Comparison of ENCODE assay signal across 8 cellular contexts in genomic region chr21:46060596-46061061, GRCh38. TPM values are rescaled to one million over a fixed set of nuclear protein-coding genes. Genes with fewer than 3 reads are reported as not detected.
DNase-seq lines count a peak whose midpoint lies in the region; ATAC-seq and TF ChIP-seq lines count a peak whose summit lies in the region.

No MANE protein-coding gene starts in this region.

- ATAC-seq in sciatic nerve (peak; percentile 81), GM19328 (IDR thresholded peaks at IDR 0.05; ENCODE audit: unreplicated experiment) (no peak), HG03520 (IDR thresholded peaks at IDR 0.05; ENCODE audit: unreplicated experiment) (no peak), GM18870 (IDR thresholded peaks at IDR 0.05; ENCODE audit: unreplicated experiment) (no peak), HG02642 (IDR thresholded peaks at IDR 0.05; ENCODE audit: poor library complexity, unreplicated experiment) (no peak)

- TF ChIP-seq CTCF in fibroblast of the aortic adventitia (IDR thresholded peaks at IDR 0.05; ENCODE audit: insufficient read depth, low read length), result no peak

- intact Hi-C loops in sciatic nerve (cut with DNase I), result no loop called here

- DNase-seq in COLO829 (ENCODE audit: low spot score), result peak; percentile 37
- peak; percentile 60 for DNase-seq in T1000 (lab: John Stamatoyannopoulos, UW)
- peak; percentile 99 for DNase-seq in fibroblast of the aortic adventitia (ENCODE audit: low read depth)
- peak; percentile 85 for DNase-seq in sciatic nerve (ENCODE audit: low spot score)

- no peak overlapping the region for H3K4me3 ChIP-seq in fibroblast of the aortic adventitia (ENCODE audit: low read depth, low read length)

RNA-seq across cellular contexts. Expression of gene COL6A2, which starts 37.3 kb away (rescaled TPM):
- 1,068 and 5,275 TPM in 2 replicates for total RNA-seq in fibroblast of the aortic adventitia (ENCODE audit: low replicate concordance)
- total RNA-seq in sciatic nerve, result 397 TPM

Comparison
In these comparisons a context has a peak if more than half of its experiments do, and no peak if none do; other contexts are left out.
1. DNase-seq: peak in every context shown above with its lines; median percentile 99 in fibroblast of the aortic adventitia; 85 in sciatic nerve; 60 in T1000; 37 in COLO829.